23 cellular contexts compared by ENCODE assay signal in the genomic region with DNA sequence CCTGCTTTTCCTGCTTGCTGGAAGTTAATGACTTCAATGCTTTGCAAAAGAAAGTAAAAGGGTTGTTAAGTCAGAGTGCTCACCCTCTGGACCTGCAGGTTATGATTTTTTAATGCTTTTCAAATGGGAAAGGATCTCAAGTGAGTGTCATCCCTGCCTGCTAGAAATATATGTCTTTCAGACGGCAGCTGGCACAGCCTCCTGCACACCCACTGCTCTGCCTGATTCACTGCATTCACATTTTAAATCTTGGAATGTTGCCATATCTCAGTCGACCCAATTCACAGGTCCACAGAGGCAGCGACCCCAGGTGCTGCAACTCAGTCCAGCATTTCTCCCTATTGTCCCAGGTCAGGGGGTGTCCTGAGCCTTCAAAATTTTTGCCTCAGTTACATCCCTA. TPM values are rescaled to one million over a fixed set of nuclear protein-coding genes. Genes with fewer than 3 reads are reported as not detected.
"Had no signal": no experiment of that assay in that cellular context is flagged by ENCODE, and none has a peak within 500 bp of the region (broad histone marks: within the 10 kb centered on the region; RNA-seq: fewer than 3 reads in every experiment).

No MANE protein-coding gene starts in this region.

- H3K9ac ChIP-seq: SK-N-SH had no signal

- ATAC-seq: Panc1, T-helper 17 cell had no signal

- H3K9me2 ChIP-seq: SK-N-SH had no signal

- H3K4me2 ChIP-seq: SK-N-SH had no signal

- H3K9me3 ChIP-seq: SK-N-SH had no signal

- H3K27ac ChIP-seq: HL-60, RWPE1 had no signal

- DNase-seq: KBM-7, MV-4-11, NCI-H1048, NCI-H1105, NCI-H1417, NCI-H1436 treated with DMSO at 0.1 percent for 48 hours, NCI-H187, NCI-H2029, NCI-H2081 treated with DMSO at 0.1 percent for 48 hours, NCI-H226, NCI-H446, NCI-H510A, NCI-H524 treated with DMSO at 0.1 percent for 48 hours, NCI-H82, SK-N-SH, T-helper 1 cell, T-helper 17 cell had no signal

RNA-seq across cellular contexts. Expression of a gene that starts 10.7 kb away (rescaled TPM):
- total RNA-seq: LHCN-M2, MCF 10A, SK-MEL-5 had no signal

RNA-seq across cellular contexts. Expression of a gene that starts 35.2 kb away (rescaled TPM):
- total RNA-seq: LHCN-M2, MCF 10A, SK-MEL-5 had no signal
